Comparison of ENCODE assay signal across 9 cellular contexts in the genomic region with DNA sequence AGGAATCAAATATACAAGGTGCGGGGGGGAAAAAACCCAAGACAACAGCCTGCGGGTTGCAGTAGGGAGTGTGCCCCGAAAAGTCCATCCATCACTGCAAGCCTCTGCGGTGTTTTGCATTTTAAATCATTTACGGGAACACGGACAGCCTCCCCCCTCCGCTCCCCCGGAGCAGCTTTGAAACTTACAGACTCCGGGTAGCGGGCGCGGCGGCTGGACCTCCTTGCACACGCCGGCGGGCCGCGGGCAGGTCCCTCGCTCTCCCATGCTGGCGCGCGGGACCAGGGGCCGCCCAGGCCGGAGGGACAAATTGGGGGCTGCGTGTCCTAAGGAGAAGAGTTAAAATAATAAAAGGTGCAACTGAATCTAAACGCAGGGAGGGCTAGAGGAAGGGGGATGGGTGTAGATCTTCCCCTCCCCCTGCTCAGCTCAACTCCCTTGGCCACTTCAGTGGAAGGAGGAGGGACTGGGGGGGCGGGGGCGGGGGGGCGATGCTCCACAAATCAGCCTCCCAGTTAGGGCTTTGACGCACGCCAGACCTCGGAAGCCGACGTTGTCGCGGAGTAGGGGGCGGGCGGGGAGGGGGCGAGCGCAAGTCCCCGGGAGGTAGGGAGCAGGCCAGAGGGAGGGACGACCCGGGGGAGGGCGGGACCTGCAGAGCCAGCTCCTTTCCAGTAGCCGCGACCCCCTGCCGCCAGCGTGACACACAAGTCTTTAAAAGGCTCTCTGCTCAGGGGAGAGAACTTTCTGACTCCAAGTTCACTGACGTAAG. TPM values are rescaled to one million over a fixed set of nuclear protein-coding genes. Genes with fewer than 3 reads are reported as not detected.
DNase-seq lines count a peak whose midpoint lies in the region; ATAC-seq and TF ChIP-seq lines count a peak whose summit lies in the region.
"Had no signal": no experiment of that assay in that cellular context is flagged by ENCODE, and none has a peak within 500 bp of the region (broad histone marks: within the 10 kb centered on the region; RNA-seq: fewer than 3 reads in every experiment).

A gene (minus strand): TSS at position 349 of the 772 bp plus-strand sequence. CDS start 1,090 bp downstream, outside the sequence.

- intact Hi-C loops in natural killer cell (cut with micrococcal nuclease) = no loop called here

- no peak within 1 kb of the TSS for H3K27ac Mint-ChIP-seq in natural killer cell
- H3K27ac Mint-ChIP-seq in activated CD8-positive, alpha-beta memory T cell treated with anti-CD3 and anti-CD28 coated beads, Interleukin-2, amount 10 ng/mL, durations not matched to agents 7 days and 5 days = no peak within 1 kb of the TSS

- no peak for ATAC-seq in stimulated activated naive CD8-positive, alpha-beta T cell treated with anti-CD3 and anti-CD28 coated beads, Interleukin-15, Interleukin-2, amounts not matched to agents 100 U/mL and 50 U/mL, for 24 hours
- no peak for ATAC-seq in natural killer cell
- no peak for ATAC-seq in activated CD8-positive, alpha-beta memory T cell treated with anti-CD3 and anti-CD28 coated beads, Interleukin-2, amount 10 ng/mL, durations not matched to agents 7 days and 5 days
- ATAC-seq: HCT116 had no signal

- H3K4me3 Mint-ChIP-seq in natural killer cell = no peak within 1 kb of the TSS
- no peak within 1 kb of the TSS for H3K4me3 Mint-ChIP-seq in activated CD8-positive, alpha-beta memory T cell treated with anti-CD3 and anti-CD28 coated beads, Interleukin-2, amount 10 ng/mL, durations not matched to agents 7 days and 5 days

- H3K27me3 Mint-ChIP-seq in natural killer cell (ENCODE audit: low read depth in 2 of 2) = peaks cover 25 to 51% of the 10 kb centered on the region in 2 donors
- peaks cover 69% of the 10 kb centered on the region for H3K27me3 Mint-ChIP-seq in activated CD8-positive, alpha-beta memory T cell treated with anti-CD3 and anti-CD28 coated beads, Interleukin-2, amount 10 ng/mL, durations not matched to agents 7 days and 5 days

- peaks cover under 1 to 2% of the 10 kb centered on the region in 2 donors for H3K9me3 Mint-ChIP-seq in natural killer cell
- no peaks in the 10 kb centered on the region for H3K9me3 Mint-ChIP-seq in activated CD8-positive, alpha-beta memory T cell treated with anti-CD3 and anti-CD28 coated beads, Interleukin-2, amount 10 ng/mL, durations not matched to agents 7 days and 5 days (ENCODE audit: low read depth)

- CTCF ChIA-PET in activated CD8-positive, alpha-beta memory T cell treated with anti-CD3 and anti-CD28 coated beads, Interleukin-2, amount 10 ng/mL, durations not matched to agents 7 days and 5 days (lab: Charles Lee) = no interaction called here

- TF ChIP-seq POLR2A in NB4 (IDR thresholded peaks at IDR 0.05; ENCODE audit: extremely low read depth, insufficient read length) = no peak

- H3K36me3 Mint-ChIP-seq in natural killer cell = peaks cover 20% of the 10 kb centered on the region
- H3K36me3 Mint-ChIP-seq in activated CD8-positive, alpha-beta memory T cell treated with anti-CD3 and anti-CD28 coated beads, Interleukin-2, amount 10 ng/mL, durations not matched to agents 7 days and 5 days = no peaks in the 10 kb centered on the region

- H3K4me1 Mint-ChIP-seq in natural killer cell = no peaks in the 10 kb centered on the region
- peaks cover 7% of the 10 kb centered on the region for H3K4me1 Mint-ChIP-seq in activated CD8-positive, alpha-beta memory T cell treated with anti-CD3 and anti-CD28 coated beads, Interleukin-2, amount 10 ng/mL, durations not matched to agents 7 days and 5 days

- H3K4me3 ChIP-seq in NB4 (ENCODE audit: low read depth, low read length) (no peak within 1 kb of the TSS), cardiac fibroblast (replicated peaks in 1 of 2; ENCODE audit: low read depth in 2 of 2, low read length in 2 of 2) (peak within 1 kb of the TSS; percentile 27 to 59)

- TF ChIP-seq CTCF in NB4 (IDR thresholded peaks at IDR 0.05; ENCODE audit: low read depth, low read length) (no peak), cardiac fibroblast (IDR thresholded peaks at IDR 0.05; ENCODE audit: low read depth, low read length) (no peak), natural killer cell (IDR thresholded peaks at IDR 0.05) (no peak)

- peak in 12 of 14 donors; percentile 5 to 87 (median 60) for DNase-seq in C1 segment of cervical spinal cord (lab: John Stamatoyannopoulos, UW)
- peak; percentile 39 for DNase-seq in NB4 (ENCODE audit: low read depth)
- DNase-seq in cardiac fibroblast (ENCODE audit: low read depth in 2 of 2) = peak; percentile 15 to 52
- peak; percentile 35 for DNase-seq in kidney tubule cell (ENCODE audit: low spot score)
- peak; percentile 14 for DNase-seq in stimulated activated naive CD8-positive, alpha-beta T cell treated with anti-CD3 and anti-CD28 coated beads, Interleukin-15, Interleukin-2, amounts not matched to agents 100 U/mL and 50 U/mL, for 24 hours
- DNase-seq in AML-193 (lab: John Stamatoyannopoulos, UW) = no peak
- DNase-seq in natural killer cell = no peak
- no peak for DNase-seq in activated CD8-positive, alpha-beta memory T cell treated with anti-CD3 and anti-CD28 coated beads, Interleukin-2, amount 10 ng/mL, durations not matched to agents 7 days and 5 days

RNA-seq across cellular contexts. Expression of the gene that starts here (rescaled TPM):
- total RNA-seq in natural killer cell = not detected
- total RNA-seq in activated CD8-positive, alpha-beta memory T cell treated with anti-CD3 and anti-CD28 coated beads, Interleukin-2, amount 10 ng/mL, durations not matched to agents 7 days and 5 days = not detected

Comparison
In these comparisons a context has a peak if more than half of its experiments do, and no peak if none do; other contexts are left out.
1. DNase-seq: peak in C1 segment of cervical spinal cord (12 of 14), NB4 (single experiment), cardiac fibroblast (2 of 2), kidney tubule cell (single experiment) and stimulated activated naive CD8-positive, alpha-beta T cell treated with anti-CD3 and anti-CD28 coated beads, Interleukin-15, Interleukin-2, amounts not matched to agents 100 U/mL and 50 U/mL, for 24 hours (single experiment); none in AML-193 (0 of 2), natural killer cell (single experiment) and activated CD8-positive, alpha-beta memory T cell treated with anti-CD3 and anti-CD28 coated beads, Interleukin-2, amount 10 ng/mL, durations not matched to agents 7 days and 5 days (single experiment).